Comparison of ENCODE assay signal across 8 cellular contexts in genomic region chr16:53504161-53504663, GRCh38. TPM values are rescaled to one million over a fixed set of nuclear protein-coding genes. Genes with fewer than 3 reads are reported as not detected.
DNase-seq lines count a peak whose midpoint lies in the region; ATAC-seq, FAIRE-seq and TF ChIP-seq lines count a peak whose summit lies in the region.

No MANE protein-coding gene starts in this region.

- POLR2A ChIA-PET in endothelial cell of umbilical vein (lab: Charles Lee), result interaction anchor here (0.7 to 1.4 kb wide), 5 partner anchors 11 to 414 kb away, joined by 3 to 8 read pairs (median 5); no protein-coding TSS in a partner anchor

- FAIRE-seq in endothelial cell of umbilical vein (lab: Jason Lieb, UNC), result no peak

- TF ChIP-seq POLR2A in endothelial cell of umbilical vein (IDR thresholded peaks at IDR 0.05; ENCODE audit: low read depth, low read length), result no peak

- CTCF ChIA-PET in endothelial cell of umbilical vein (lab: Charles Lee), result interaction anchor here (0.8 to 2.9 kb wide), 5 partner anchors 32 to 1312 kb away, joined by 3 to 13 read pairs (median 3); no protein-coding TSS in a partner anchor

- DNase-seq in AG10803 (ENCODE audit: low read depth) (peak; percentile 83), HK-2 (ENCODE audit: unreplicated experiment) (peak; percentile 52), endothelial cell of umbilical vein (ENCODE audit: low read depth, low spot score) (peak; percentile 68), tibial artery (peak; percentile 71 to 84)
- DNase-seq in activated CD4-positive, alpha-beta T cell treated with anti-CD3 and anti-CD28 coated beads, Interleukin-2, amount 50 U/mL, for 1 hour, result peak; percentile 28

- dilution Hi-C loops in endothelial cell of umbilical vein (cut with MboI; ENCODE audit: extremely low pct_ligation_motif_present, low sequenced_read_pairs), result no loop called here

- H3K9ac ChIP-seq in endothelial cell of umbilical vein (replicated peaks; ENCODE audit: extremely low read depth, insufficient read depth, low read length), result peak overlapping the region; percentile 57

- BruUV-seq in endothelial cell of umbilical vein (replicated peaks; lab: Mats Ljungman, UMichigan), result TSS peak; percentile 80

- H3K4me3 ChIP-seq in AG10803 (ENCODE audit: low read length) (peak overlapping the region; percentile 68), endothelial cell of umbilical vein (replicated peaks in 1 of 3; ENCODE audit: insufficient read depth in 1 of 3, low read depth in 1 of 3, low read length in 3 of 3) (peak overlapping the region in 2 of 3 experiments; percentile 6 to 47), muscle layer of duodenum (ENCODE audit: low read depth in 1 of 2, low read length in 2 of 2) (peak overlapping the region; percentile 32 to 73), tibial artery (peak overlapping the region; percentile 53 to 65)

- H3K27me3 ChIP-seq in endothelial cell of umbilical vein (ENCODE audit: control insufficient read depth in 2 of 2, insufficient read depth in 2 of 2, low read length in 2 of 2), result no peaks in the 10 kb centered on the region
- H3K27me3 ChIP-seq in muscle layer of duodenum (ENCODE audit: low read depth, low read length), result no peaks in the 10 kb centered on the region
- H3K27me3 ChIP-seq in tibial artery, result no peaks in the 10 kb centered on the region

- H3K27ac ChIP-seq in endothelial cell of umbilical vein (ENCODE audit: insufficient read depth, low read depth, low read length) (peak overlapping the region; percentile 92), muscle layer of duodenum (ENCODE audit: low read length) (peak overlapping the region; percentile 77), tibial artery (peak overlapping the region; percentile 91 to 94)

- no peaks in the 10 kb centered on the region for H3K9me1 ChIP-seq in endothelial cell of umbilical vein (replicated peaks; ENCODE audit: control insufficient read depth, extremely low read depth, insufficient read depth, low read length)

- ATAC-seq in GM21786 (IDR thresholded peaks at IDR 0.05; ENCODE audit: unreplicated experiment), result no peak
- no peak for ATAC-seq in GM21529 (IDR thresholded peaks at IDR 0.05; ENCODE audit: unreplicated experiment)

- H3K4me1 ChIP-seq in endothelial cell of umbilical vein (ENCODE audit: control insufficient read depth, extremely low read depth, insufficient read depth, low read length) (peaks cover 29% of the 10 kb centered on the region), muscle layer of duodenum (ENCODE audit: control insufficient read depth in 1 of 2, insufficient read depth in 2 of 2, low read length in 2 of 2) (peaks cover 13 to 23% of the 10 kb centered on the region in 2 donors), tibial artery (peaks cover 0 to 35% (median 26%) of the 10 kb centered on the region in 4 donors)

- H3K36me3 ChIP-seq in endothelial cell of umbilical vein (ENCODE audit: control insufficient read depth in 2 of 2, extremely low read depth in 1 of 2, insufficient read depth in 2 of 2, low read length in 2 of 2) (no peaks in the 10 kb centered on the region), muscle layer of duodenum (ENCODE audit: control insufficient read depth in 1 of 2, insufficient read depth in 2 of 2, low read length in 2 of 2) (no peaks in the 10 kb centered on the region), tibial artery (peaks cover 0 to 2% (median 0%) of the 10 kb centered on the region in 3 donors)

- peak overlapping the region; percentile 4 for H2AFZ ChIP-seq in endothelial cell of umbilical vein (ENCODE audit: low read depth, low read length)

- peaks cover 4% of the 10 kb centered on the region for H3K79me2 ChIP-seq in endothelial cell of umbilical vein (ENCODE audit: control insufficient read depth, insufficient read depth, low read length)

- H3K9me3 ChIP-seq in endothelial cell of umbilical vein (replicated peaks; ENCODE audit: control insufficient read depth, insufficient read depth, low read length) (no peaks in the 10 kb centered on the region), muscle layer of duodenum (ENCODE audit: control insufficient read depth in 1 of 2, low read length in 2 of 2) (no peaks in the 10 kb centered on the region), tibial artery (no peaks in the 10 kb centered on the region)

- peak overlapping the region; percentile 12 for H3K4me2 ChIP-seq in endothelial cell of umbilical vein (ENCODE audit: insufficient read depth, low read length)

- TF ChIP-seq CTCF in AG10803 (conservative IDR thresholded peaks at IDR 0.05; ENCODE audit: low read length) (no peak; the same call in 1 of the 2 replicates), endothelial cell of umbilical vein (IDR thresholded peaks at IDR 0.05; ENCODE audit: extremely low read depth in 1 of 2, insufficient read depth in 1 of 2, low read depth in 1 of 2, low read length in 2 of 2) (no peak), tibial artery (IDR thresholded peaks at IDR 0.05) (no peak)

- intact Hi-C loops in endothelial cell of umbilical vein (cut with micrococcal nuclease) (loop anchor here (5.0 to 10.0 kb wide), 3 partner anchors 182 to 449 kb away; partner anchors contain the start of genes CHD9, CHD9NB, FTO and RPGRIP1L), tibial artery (cut with DNase I; ENCODE audit: low total_unique reads) (loop anchor here (5.0 kb wide), 1 partner anchor 67 kb away; no protein-coding TSS in a partner anchor)

- no peaks in the 10 kb centered on the region for H4K20me1 ChIP-seq in endothelial cell of umbilical vein (replicated peaks; ENCODE audit: control insufficient read depth, extremely low read depth, insufficient read depth, low read length)

TF ChIP-seq in endothelial cell of umbilical vein, 7 proteins besides CTCF, POLR2A, EP300 and RAD21:
- no peak for TF ChIP-seq EZH2 (IDR thresholded peaks at IDR 0.05; ENCODE audit: borderline replicate concordance, low read depth, low read length, severe bottlenecking)
- no peak for TF ChIP-seq JUN (IDR thresholded peaks at IDR 0.05; ENCODE audit: borderline replicate concordance, insufficient read depth, insufficient read length, low read depth)
- TF ChIP-seq MYC (IDR thresholded peaks at IDR 0.05; ENCODE audit: low read depth, low read length), result no peak
- TF ChIP-seq GATA2 (IDR thresholded peaks at IDR 0.05; ENCODE audit: insufficient read depth, insufficient read length, low read depth, low read length), result no peak
- TF ChIP-seq FOS (IDR thresholded peaks at IDR 0.05; ENCODE audit: borderline replicate concordance, insufficient read depth, low read length), result no peak
- TF ChIP-seq MAX (IDR thresholded peaks at IDR 0.05; ENCODE audit: insufficient read depth, insufficient read length), result no peak
- no peak for TF ChIP-seq POLR2AphosphoS5 (IDR thresholded peaks at IDR 0.05; ENCODE audit: insufficient read depth, low read depth, low read length)

RNA-seq across cellular contexts. Expression of gene AKTIP, which starts 1.2 kb away (rescaled TPM):
- 29.1 and 32.7 TPM in 2 replicates for total RNA-seq in endothelial cell of umbilical vein
- 22.2 and 25.1 TPM in 2 replicates for polyA plus RNA-seq in endothelial cell of umbilical vein
- 28.2 TPM in 2 replicates for polyA plus RNA-seq in endothelial cell of umbilical vein (2011; cell fraction: cytosol; rRNA removed)
- 48.9 and 50.9 TPM in 2 replicates for polyA plus RNA-seq in endothelial cell of umbilical vein (2011; cell fraction: nucleus; rRNA removed)
- polyA plus RNA-seq in endothelial cell of umbilical vein (2012), result 32.0 and 40.1 TPM in 2 replicates
- polyA minus RNA-seq in endothelial cell of umbilical vein, result 31.6 and 34.5 TPM in 2 replicates
- 10.1 TPM for polyA minus RNA-seq in endothelial cell of umbilical vein (2011; cell fraction: cytosol; rRNA and poly(A)+ RNA removed)
- polyA minus RNA-seq in endothelial cell of umbilical vein (2011; cell fraction: nucleus; rRNA and poly(A)+ RNA removed), result 16.4 and 22.7 TPM in 2 replicates

Comparison
In these comparisons a context has a peak if more than half of its experiments do, and no peak if none do; other contexts are left out.
1. DNase-seq: peak in every context shown above with its lines; median percentile 83 in AG10803; 78 in tibial artery; 68 in endothelial cell of umbilical vein; 52 in HK-2; 28 in activated CD4-positive, alpha-beta T cell treated with anti-CD3 and anti-CD28 coated beads, Interleukin-2, amount 50 U/mL, for 1 hour.